In genomic region chr3:155064920-155065319, GRCh38 we compare ENCODE assay signal across 22 cellular contexts. TPM values are rescaled to one million over a fixed set of nuclear protein-coding genes. Genes with fewer than 3 reads are reported as not detected.
DNase-seq lines count a peak whose midpoint lies in the region; ATAC-seq and TF ChIP-seq lines count a peak whose summit lies in the region.
"Had no signal": no experiment of that assay in that cellular context is flagged by ENCODE, and none has a peak within 500 bp of the region (broad histone marks: within the 10 kb centered on the region; RNA-seq: fewer than 3 reads in every experiment).

No MANE protein-coding gene starts in this region.

- WGBS in IMR-90 (ENCODE audit: extremely low coverage in 2 of 2, insufficient read length in 1 of 2), 2 experiments, result no CpG with 5 or more reads among the region's 1 CpG
- 100% methylated on average over 1 of the region's 1 CpG for WGBS in mammary epithelial cell (ENCODE audit: low coverage, missing lambda C conversion rate)
- WGBS in ovary, 3 donors, result 44 to 71% (median 53%) methylated on average over 1 of the region's 1 CpG
- WGBS in neuronal stem cell (ENCODE audit: extremely low coverage in 2 of 2, insufficient read length in 2 of 2, insufficient replicate concordance in 1 of 2), 2 donors, result no CpG with 5 or more reads among the region's 1 CpG

- no peak overlapping the region for H2BK12ac ChIP-seq in neuronal stem cell (ENCODE audit: low read length)

- H3K18ac ChIP-seq in IMR-90 (ENCODE audit: low read depth, low read length), result peak overlapping the region; percentile 33; the same call in 1 of the 2 replicates
- H3K18ac ChIP-seq in neuronal stem cell (ENCODE audit: low read length), result no peak overlapping the region

- CTCF ChIA-PET in IMR-90 (lab: Yijun Ruan, JAX), result interaction anchor here (1.0 kb wide), 1 partner anchor 36 kb away, joined by 3 read pairs; no protein-coding TSS in a partner anchor
- CTCF ChIA-PET in mammary epithelial cell (lab: Charles Lee; ENCODE audit: low non-redundant PET), result no interaction called here

- H2BK20ac ChIP-seq in IMR-90 (ENCODE audit: low read depth, low read length), result peak overlapping the region; percentile 54; the same call in 1 of the 2 replicates

- H3K36me3 ChIP-seq in IMR-90 (ENCODE audit: control insufficient read depth, insufficient read depth, low read length), result no peaks in the 10 kb centered on the region
- no peaks in the 10 kb centered on the region for H3K36me3 ChIP-seq in mammary epithelial cell (ENCODE audit: insufficient read depth, low read length)
- no peaks in the 10 kb centered on the region for H3K36me3 ChIP-seq in left lung
- H3K36me3 ChIP-seq in subcutaneous abdominal adipose tissue (ENCODE audit: control insufficient read depth in 5 of 5, insufficient read depth in 5 of 5, low read length in 5 of 5), result no peaks in the 10 kb centered on the region
- no peaks in the 10 kb centered on the region for H3K36me3 ChIP-seq in ovary
- no peaks in the 10 kb centered on the region for H3K36me3 ChIP-seq in neuronal stem cell (replicated peaks in 1 of 2; ENCODE audit: control insufficient read depth in 2 of 2, insufficient read depth in 2 of 2, low read length in 2 of 2)
- H3K36me3 ChIP-seq: ascending aorta, neural progenitor cell, thyroid gland had no signal

- intact Hi-C loops in IMR-90 (cut with micrococcal nuclease) (no loop called here), mammary epithelial cell (cut with micrococcal nuclease) (loop anchor here (5.0 kb wide), 2 partner anchors 48 to 93 kb away; no protein-coding TSS in a partner anchor), left lung (cut with DNase I) (no loop called here), ovary (cut with DNase I) (no loop called here)

- H3K4me2 ChIP-seq in IMR-90 (ENCODE audit: low read depth, low read length), result no peak overlapping the region; the same call in 1 of the 2 replicates
- no peak overlapping the region for H3K4me2 ChIP-seq in mammary epithelial cell (ENCODE audit: insufficient read depth, low read depth, low read length)
- no peak overlapping the region for H3K4me2 ChIP-seq in neuronal stem cell (ENCODE audit: insufficient read depth, low read length, poor library complexity, severe bottlenecking)
- H3K4me2 ChIP-seq: neural progenitor cell had no signal

- H4K20me1 ChIP-seq in IMR-90 (ENCODE audit: insufficient read depth, low read length) (no peaks in the 10 kb centered on the region), mammary epithelial cell (ENCODE audit: insufficient read depth, low read length) (no peaks in the 10 kb centered on the region)

- no peak for TF ChIP-seq CTCF in IMR-90 (conservative IDR thresholded peaks at IDR 0.05; ENCODE audit: low read depth, low read length)
- TF ChIP-seq CTCF in mammary epithelial cell (conservative IDR thresholded peaks at IDR 0.05 in 1 of 2, IDR thresholded peaks at IDR 0.05 in 1 of 2; ENCODE audit: extremely low read depth in 1 of 2, insufficient read depth in 1 of 2, low read depth in 1 of 2, low read length in 2 of 2), result no peak
- TF ChIP-seq CTCF in left lung (IDR thresholded peaks at IDR 0.05), result no peak
- no peak for TF ChIP-seq CTCF in ovary (IDR thresholded peaks at IDR 0.05)

- no peak for TF ChIP-seq EP300 in ovary (IDR thresholded peaks at IDR 0.05)

- H2BK120ac ChIP-seq in IMR-90 (ENCODE audit: low read depth, low read length), result peak overlapping the region; percentile 53
- no peak overlapping the region for H2BK120ac ChIP-seq in neuronal stem cell (ENCODE audit: low read depth, low read length)

- TF ChIP-seq RAD21 in IMR-90 (IDR thresholded peaks at IDR 0.05; ENCODE audit: low read length), result no peak

- H3K27ac ChIP-seq in IMR-90 (ENCODE audit: insufficient read depth, low read length) (no peak overlapping the region), mammary epithelial cell (ENCODE audit: insufficient read depth, low read depth, low read length) (peak overlapping the region; percentile 26), left lung (no peak overlapping the region), subcutaneous abdominal adipose tissue (ENCODE audit: low read depth, low read length) (peak overlapping the region; percentile 64), ovary (no peak overlapping the region), neuronal stem cell (replicated peaks; ENCODE audit: low read length) (no peak overlapping the region)
- H3K27ac ChIP-seq: ascending aorta, neural progenitor cell, thyroid gland, VCaP had no signal

- peaks cover 10% of the 10 kb centered on the region for H3K4me1 ChIP-seq in IMR-90 (ENCODE audit: control insufficient read depth, insufficient read depth, low read length)
- peaks cover 3% of the 10 kb centered on the region for H3K4me1 ChIP-seq in mammary epithelial cell (ENCODE audit: insufficient read depth, low read length)
- H3K4me1 ChIP-seq in left lung, result no peaks in the 10 kb centered on the region
- peaks cover 0 to 17% (median 13%) of the 10 kb centered on the region in 5 donors for H3K4me1 ChIP-seq in subcutaneous abdominal adipose tissue (ENCODE audit: control insufficient read depth in 5 of 5, insufficient read depth in 5 of 5, low read length in 5 of 5)
- no peaks in the 10 kb centered on the region for H3K4me1 ChIP-seq in ovary (ENCODE audit: insufficient read depth)
- no peaks in the 10 kb centered on the region for H3K4me1 ChIP-seq in neuronal stem cell (ENCODE audit: control insufficient read depth in 2 of 2, insufficient read depth in 1 of 2, low read depth in 1 of 2, low read length in 2 of 2)
- H3K4me1 ChIP-seq: ascending aorta, neural progenitor cell, thyroid gland had no signal

- H3K9me3 ChIP-seq in IMR-90 (ENCODE audit: control insufficient read depth, insufficient read depth, low read length) (no peaks in the 10 kb centered on the region), mammary epithelial cell (replicated peaks; ENCODE audit: insufficient read depth, low read length) (no peaks in the 10 kb centered on the region), left lung (no peaks in the 10 kb centered on the region), subcutaneous abdominal adipose tissue (ENCODE audit: control insufficient read depth in 5 of 5, low read length in 5 of 5) (no peaks in the 10 kb centered on the region), ovary (no peaks in the 10 kb centered on the region), neuronal stem cell (replicated peaks in 1 of 2; ENCODE audit: control insufficient read depth in 2 of 2, insufficient read depth in 1 of 2, low read depth in 1 of 2, low read length in 2 of 2) (no peaks in the 10 kb centered on the region)
- H3K9me3 ChIP-seq: ascending aorta, thyroid gland had no signal

- H3K9me1 ChIP-seq in IMR-90 (ENCODE audit: insufficient read depth, low read length), result peaks cover 3% of the 10 kb centered on the region

- H2AFZ ChIP-seq in IMR-90 (replicated peaks; ENCODE audit: low read length, poor library complexity) (no peak overlapping the region), mammary epithelial cell (ENCODE audit: low read depth, low read length) (peak overlapping the region; percentile 58), neuronal stem cell (ENCODE audit: low read length) (no peak overlapping the region)
- H2AFZ ChIP-seq: neural progenitor cell had no signal

- ATAC-seq in IMR-90 (ENCODE audit: low read depth) (peak; percentile 15; the same call in 1 of the 2 replicates), left lung (peak; percentile 33)
- ATAC-seq: left colon, T-helper 17 cell had no signal

- H3K79me1 ChIP-seq in IMR-90 (ENCODE audit: low read depth in 1 of 2, low read length in 2 of 2) (no peaks in the 10 kb centered on the region), neuronal stem cell (ENCODE audit: low read depth, low read length) (no peaks in the 10 kb centered on the region)

- H3K4me3 ChIP-seq in IMR-90 (ENCODE audit: insufficient read depth, low read depth, low read length), result no peak overlapping the region
- no peak overlapping the region for H3K4me3 ChIP-seq in mammary epithelial cell (replicated peaks in 1 of 3; ENCODE audit: insufficient read depth in 1 of 3, low read depth in 2 of 3, low read length in 3 of 3)
- no peak overlapping the region for H3K4me3 ChIP-seq in left lung
- H3K4me3 ChIP-seq in subcutaneous abdominal adipose tissue (ENCODE audit: low read depth in 1 of 5, low read length in 5 of 5), result no peak overlapping the region
- no peak overlapping the region for H3K4me3 ChIP-seq in ovary
- H3K4me3 ChIP-seq in neuronal stem cell (ENCODE audit: low read length in 2 of 2), result no peak overlapping the region
- H3K4me3 ChIP-seq: ascending aorta, neural progenitor cell, thyroid gland had no signal

- H2BK5ac ChIP-seq in IMR-90 (ENCODE audit: low read depth, low read length, poor library complexity, severe bottlenecking) (peak overlapping the region; percentile 64), neuronal stem cell (ENCODE audit: low read length) (no peak overlapping the region)

- H4K8ac ChIP-seq in IMR-90 (ENCODE audit: low read depth in 2 of 2, low read length in 2 of 2) (no peak overlapping the region), neuronal stem cell (ENCODE audit: low read depth, low read length) (no peak overlapping the region)

- H2BK15ac ChIP-seq in IMR-90 (ENCODE audit: low read depth, low read length), result peak overlapping the region; percentile 42; the same call in 1 of the 3 replicates
- H2BK15ac ChIP-seq in neuronal stem cell (ENCODE audit: low read length), result no peak overlapping the region

- no peak overlapping the region for H4K91ac ChIP-seq in IMR-90 (ENCODE audit: insufficient read depth, low read depth, low read length)
- no peak overlapping the region for H4K91ac ChIP-seq in neuronal stem cell (ENCODE audit: low read depth, low read length, poor library complexity)

- peak overlapping the region; percentile 54; the same call in 1 of the 2 replicates for H4K5ac ChIP-seq in IMR-90 (ENCODE audit: low read depth, low read length)

- no peak for TF ChIP-seq POLR2A in IMR-90 (IDR thresholded peaks at IDR 0.05; ENCODE audit: low read depth, low read length)
- no peak for TF ChIP-seq POLR2A in ovary (IDR thresholded peaks at IDR 0.05)

- H2AK9ac ChIP-seq in IMR-90 (replicated peaks; ENCODE audit: low read depth, low read length, poor library complexity), result no peak overlapping the region

- H3K23ac ChIP-seq in IMR-90 (ENCODE audit: low read depth, low read length) (no peak overlapping the region), neuronal stem cell (ENCODE audit: low read depth, low read length, poor library complexity) (no peak overlapping the region)

- BruUV-seq in IMR-90 (replicated peaks; lab: Mats Ljungman, UMichigan) (no TSS peak), mammary epithelial cell (replicated peaks; lab: Mats Ljungman, UMichigan) (no TSS peak)

- H3K14ac ChIP-seq in IMR-90 (replicated peaks; ENCODE audit: low read depth, low read length), result peak overlapping the region; percentile 51; the same call in 1 of the 2 replicates
- no peak overlapping the region for H3K14ac ChIP-seq in neuronal stem cell (ENCODE audit: low read length)

- POLR2A ChIA-PET in IMR-90 (lab: Charles Lee; ENCODE audit: unreplicated experiment), result no interaction called here

- H3K4ac ChIP-seq in IMR-90 (ENCODE audit: low read depth, low read length) (no peak overlapping the region), neuronal stem cell (ENCODE audit: low read length) (no peak overlapping the region)

- DNase-seq in IMR-90 (no peak), mammary epithelial cell (no peak), left lung (no peak), activated gamma-delta T cell (lab: John Stamatoyannopoulos, UW) (no peak), ovary (no peak), neuronal stem cell (ENCODE audit: low spot score) (no peak)
- DNase-seq: activated CD4-positive, alpha-beta memory T cell treated with anti-CD3 and anti-CD28 coated beads for 36 hours; activated naive CD4-positive, alpha-beta T cell treated with anti-CD3 and anti-CD28 coated beads for 36 hours; DMS79; KG1; left colon; NCI-H1092; NCI-H526 treated with DMSO at 0.1 percent for 48 hours; OCI-M1; SIG-M5; stimulated activated naive B cell treated with anti-CD40 and anti-IgM and Interleukin-4, amounts not matched to agents 10 μg/mL and 1 μg/mL and 100 μg/mL, for 72 hours; T-helper 17 cell; thyroid gland had no signal

- in situ Hi-C loops in IMR-90 (cut with MboI; ENCODE audit: low sequenced_read_pairs) (no loop called here), mammary epithelial cell (cut with MboI; ENCODE audit: low sequenced_read_pairs in 2 of 2) (no loop called here)

- H2AK5ac ChIP-seq in IMR-90 (ENCODE audit: low read depth, low read length), result 0 out of 2 replicates have a peak overlapping the region, but pooled peaks have one; percentile 20
- H2AK5ac ChIP-seq in neuronal stem cell (ENCODE audit: low read depth, low read length), result no peak overlapping the region

- no peak overlapping the region for H3K9ac ChIP-seq in IMR-90 (ENCODE audit: low read depth, low read length)
- no peak overlapping the region for H3K9ac ChIP-seq in mammary epithelial cell (ENCODE audit: insufficient read depth, low read length)
- no peak overlapping the region for H3K9ac ChIP-seq in subcutaneous abdominal adipose tissue (ENCODE audit: low read length in 5 of 5)
- no peak overlapping the region for H3K9ac ChIP-seq in neuronal stem cell (ENCODE audit: low read depth, low read length, poor library complexity)
- H3K9ac ChIP-seq: neural progenitor cell had no signal

- dilution Hi-C loops in IMR-90 (cut with HindIII; ENCODE audit: low sequenced_read_pairs, unreplicated experiment), result no loop called here
- dilution Hi-C loops in mammary epithelial cell (cut with HindIII; ENCODE audit: low sequenced_read_pairs), result no loop called here

- H3K56ac ChIP-seq in IMR-90 (ENCODE audit: extremely low read depth, insufficient read depth, low read length), result no peak overlapping the region

- H3K27me3 ChIP-seq in IMR-90 (ENCODE audit: control insufficient read depth, insufficient read depth, low read length) (no peaks in the 10 kb centered on the region), mammary epithelial cell (ENCODE audit: insufficient read depth, low read length) (no peaks in the 10 kb centered on the region), left lung (no peaks in the 10 kb centered on the region), subcutaneous abdominal adipose tissue (ENCODE audit: control insufficient read depth in 5 of 5, insufficient read depth in 4 of 5, low read length in 5 of 5) (no peaks in the 10 kb centered on the region), ovary (no peaks in the 10 kb centered on the region), neuronal stem cell (ENCODE audit: control insufficient read depth in 3 of 3, insufficient read depth in 3 of 3, low read depth in 1 of 3, low read length in 3 of 3) (no peaks in the 10 kb centered on the region)
- H3K27me3 ChIP-seq: ascending aorta, neural progenitor cell, thyroid gland had no signal

- no peaks in the 10 kb centered on the region for H3K79me2 ChIP-seq in mammary epithelial cell (ENCODE audit: insufficient read depth, low read length)

RNA-seq across cellular contexts. Expression of gene MME, which starts 15.2 kb away (rescaled TPM):
- total RNA-seq in IMR-90 (2012; rRNA removed), result 19.4 and 22.8 TPM in 2 replicates
- 7.5 and 11.7 TPM in 2 replicates for polyA plus RNA-seq in IMR-90 (2012; rRNA removed)
- 2.2 and 6.1 TPM in 2 replicates for polyA plus RNA-seq in IMR-90 (2012; cell fraction: cytosol; rRNA removed)
- 2.2 and 16.5 TPM in 2 replicates for polyA plus RNA-seq in IMR-90 (2012; cell fraction: nucleus; rRNA removed; ENCODE audit: low replicate concordance)
- total RNA-seq in mammary epithelial cell, result 10 to 100 TPM; 22.5 to 94.5 TPM
- polyA plus RNA-seq in mammary epithelial cell, result 8.4 TPM
- not detected for polyA minus RNA-seq in mammary epithelial cell
- total RNA-seq in left lung, result 10 to 100 TPM in 1 of 2 donors, 1 to 10 TPM in 1; 9.1 to 24.3 TPM
- total RNA-seq in ovary, result 1 to 10 TPM in 6 of 7 donors, under 1 TPM in 1; 0.56 to 3.1 (median 1.5) TPM
- 1 to 10 TPM in 1 of 2 donors, under 1 TPM in 1; 0.80 to 2.5 TPM for polyA plus RNA-seq in ovary
- polyA plus RNA-seq in neuronal stem cell (2013, experiment 1 of 2), result 1.2 TPM
- polyA plus RNA-seq in neuronal stem cell (2013, experiment 2 of 2), result 0.90 TPM
- total RNA-seq: activated CD4-positive, alpha-beta memory T cell treated with anti-CD3 and anti-CD28 coated beads for 36 hours; activated naive CD4-positive, alpha-beta T cell treated with anti-CD3 and anti-CD28 coated beads for 36 hours had no signal

Comparison
In these comparisons a context has a peak if more than half of its experiments do, and no peak if none do; other contexts are left out.
1. H3K27ac ChIP-seq: peak in mammary epithelial cell (single experiment) and subcutaneous abdominal adipose tissue (single experiment); none in IMR-90 (single experiment), left lung (0 of 2), ovary (0 of 2) and neuronal stem cell (single experiment).